Comparison of ENCODE assay signal across 8 cellular contexts in the genomic region with DNA sequence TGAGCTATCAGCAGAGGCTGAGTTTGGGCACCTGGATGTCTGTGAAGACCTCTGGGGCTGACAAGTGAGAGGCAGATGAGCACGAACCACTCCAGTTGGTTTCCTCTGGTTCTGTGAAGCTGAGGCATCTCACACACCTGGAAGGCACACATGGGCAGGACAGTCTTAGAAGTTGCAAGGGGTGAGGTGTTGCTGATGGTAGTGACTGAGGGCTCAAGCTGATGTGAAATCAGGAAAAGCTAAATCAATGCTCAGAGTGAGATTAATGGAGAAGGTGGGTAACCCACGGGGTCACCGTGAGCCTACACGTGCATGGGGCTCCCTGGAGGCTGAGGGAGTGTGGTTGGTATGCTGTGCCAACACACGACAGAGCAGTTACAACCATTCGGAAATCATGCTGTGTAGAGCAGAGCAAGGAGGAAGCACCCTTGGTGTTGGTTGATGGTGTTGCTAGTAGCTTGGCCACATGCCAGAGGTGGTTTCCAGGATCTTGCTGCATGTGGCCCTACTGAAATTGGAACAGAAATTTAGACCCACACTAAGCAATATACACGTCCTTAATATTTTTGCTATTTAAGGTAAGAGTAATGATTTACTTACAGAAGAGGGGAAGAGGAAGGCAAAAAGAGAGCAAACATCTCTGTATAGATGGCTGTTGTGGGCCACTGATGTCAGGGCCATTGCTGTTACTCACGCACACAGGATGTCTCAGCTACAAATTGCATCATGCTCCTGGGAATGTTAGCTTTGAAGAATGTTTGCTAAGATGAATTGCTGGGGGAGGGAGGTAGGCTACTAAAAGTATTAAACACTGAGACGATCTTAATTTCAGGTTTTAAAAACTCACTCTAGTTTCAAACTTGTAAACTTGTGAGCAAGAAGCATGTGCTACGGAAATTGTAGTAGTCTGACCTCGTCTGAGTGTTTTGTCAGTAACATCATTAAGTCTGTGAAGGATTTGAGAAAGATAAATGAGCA.
DNase-seq lines count a peak whose midpoint lies in the region; ATAC-seq lines count a peak whose summit lies in the region.

No MANE protein-coding gene starts in this region.

- H3K27me3 Mint-ChIP-seq in activated T-cell treated with anti-CD3 and anti-CD28 coated beads, Interleukin-2, amount 50 U/mL, for 72 hours (ENCODE audit: low read depth), result peaks cover 56% of the 10 kb centered on the region
- H3K27me3 Mint-ChIP-seq in activated naive CD8-positive, alpha-beta T cell treated with anti-CD3 and anti-CD28 coated beads, Interleukin-2, amount 50 U/mL, for 24 hours, result peaks cover 29% of the 10 kb centered on the region

- H3K4me1 Mint-ChIP-seq in activated T-cell treated with anti-CD3 and anti-CD28 coated beads, Interleukin-2, amount 50 U/mL, for 72 hours (ENCODE audit: low read depth), result peaks cover 12% of the 10 kb centered on the region
- peaks cover 6% of the 10 kb centered on the region for H3K4me1 Mint-ChIP-seq in activated naive CD8-positive, alpha-beta T cell treated with anti-CD3 and anti-CD28 coated beads, Interleukin-2, amount 50 U/mL, for 24 hours

- no peaks in the 10 kb centered on the region for H3K36me3 Mint-ChIP-seq in activated T-cell treated with anti-CD3 and anti-CD28 coated beads, Interleukin-2, amount 50 U/mL, for 72 hours (ENCODE audit: insufficient read depth in 2 of 2)
- no peaks in the 10 kb centered on the region for H3K36me3 Mint-ChIP-seq in activated naive CD8-positive, alpha-beta T cell treated with anti-CD3 and anti-CD28 coated beads, Interleukin-2, amount 50 U/mL, for 24 hours (ENCODE audit: low read depth)

- no peaks in the 10 kb centered on the region for H3K9me3 Mint-ChIP-seq in activated T-cell treated with anti-CD3 and anti-CD28 coated beads, Interleukin-2, amount 50 U/mL, for 72 hours
- no peaks in the 10 kb centered on the region for H3K9me3 Mint-ChIP-seq in activated naive CD8-positive, alpha-beta T cell treated with anti-CD3 and anti-CD28 coated beads, Interleukin-2, amount 50 U/mL, for 24 hours

- peak overlapping the region in 1 of 2 donors; percentile 58 for H3K4me3 Mint-ChIP-seq in activated T-cell treated with anti-CD3 and anti-CD28 coated beads, Interleukin-2, amount 50 U/mL, for 72 hours
- no peak overlapping the region for H3K4me3 Mint-ChIP-seq in activated naive CD8-positive, alpha-beta T cell treated with anti-CD3 and anti-CD28 coated beads, Interleukin-2, amount 50 U/mL, for 24 hours

- peak overlapping the region; percentile 44 for H3K27ac Mint-ChIP-seq in activated T-cell treated with anti-CD3 and anti-CD28 coated beads, Interleukin-2, amount 50 U/mL, for 72 hours
- no peak overlapping the region for H3K27ac Mint-ChIP-seq in activated naive CD8-positive, alpha-beta T cell treated with anti-CD3 and anti-CD28 coated beads, Interleukin-2, amount 50 U/mL, for 24 hours

- peak; percentile 14 to 44 for DNase-seq in activated T-cell treated with anti-CD3 and anti-CD28 coated beads, Interleukin-2, amount 50 U/mL, for 72 hours
- no peak for DNase-seq in activated T-cell treated with anti-CD3 and anti-CD28 coated beads, Interleukin-2, amount 50 U/mL, for 1 hour
- DNase-seq in activated naive CD8-positive, alpha-beta T cell treated with anti-CD3 and anti-CD28 coated beads, Interleukin-2, amount 50 U/mL, for 24 hours, result peak; percentile 5
- DNase-seq in kidney glomerular epithelial cell (lab: John Stamatoyannopoulos, UW), result peak; percentile 98
- no peak for DNase-seq in stimulated activated naive CD4-positive, alpha-beta T cell treated with Interleukin-2 at 50 U/mL for 16 hours (lab: John Stamatoyannopoulos, UW)
- DNase-seq in activated naive CD4-positive, alpha-beta T cell treated with anti-CD3 and anti-CD28 coated beads, Interleukin-2, amount 50 U/mL, for 16 hours, result no peak

- ATAC-seq in activated T-cell treated with anti-CD3 and anti-CD28 coated beads, Interleukin-2, amount 50 U/mL, for 72 hours (replicated peaks in 1 of 2), result peak; percentile 46 to 79
- ATAC-seq in HG03432 (IDR thresholded peaks at IDR 0.05; ENCODE audit: unreplicated experiment) (peak; percentile 64), HG02852 (IDR thresholded peaks at IDR 0.05; ENCODE audit: unreplicated experiment) (no peak)
- ATAC-seq in activated naive CD8-positive, alpha-beta T cell treated with anti-CD3 and anti-CD28 coated beads, Interleukin-2, amount 50 U/mL, for 24 hours, result no peak

Comparison
In these comparisons a context has a peak if more than half of its experiments do, and no peak if none do; other contexts are left out.
1. DNase-seq: peak in activated T-cell treated with anti-CD3 and anti-CD28 coated beads, Interleukin-2, amount 50 U/mL, for 72 hours (2 of 2), activated naive CD8-positive, alpha-beta T cell treated with anti-CD3 and anti-CD28 coated beads, Interleukin-2, amount 50 U/mL, for 24 hours (single experiment) and kidney glomerular epithelial cell (single experiment); none in activated T-cell treated with anti-CD3 and anti-CD28 coated beads, Interleukin-2, amount 50 U/mL, for 1 hour (single experiment), stimulated activated naive CD4-positive, alpha-beta T cell treated with Interleukin-2 at 50 U/mL for 16 hours (single experiment) and activated naive CD4-positive, alpha-beta T cell treated with anti-CD3 and anti-CD28 coated beads, Interleukin-2, amount 50 U/mL, for 16 hours (single experiment).
2. ATAC-seq: peak in activated T-cell treated with anti-CD3 and anti-CD28 coated beads, Interleukin-2, amount 50 U/mL, for 72 hours (2 of 2) and HG03432 (single experiment); none in activated naive CD8-positive, alpha-beta T cell treated with anti-CD3 and anti-CD28 coated beads, Interleukin-2, amount 50 U/mL, for 24 hours (single experiment) and HG02852 (single experiment).